14 cellular contexts compared by ENCODE assay signal in genomic region chr6:44115866-44116265, GRCh38. TPM values are rescaled to one million over a fixed set of nuclear protein-coding genes. Genes with fewer than 3 reads are reported as not detected.
DNase-seq lines count a peak whose midpoint lies in the region; ATAC-seq and TF ChIP-seq lines count a peak whose summit lies in the region.
"Had no signal": no experiment of that assay in that cellular context is flagged by ENCODE, and none has a peak within 500 bp of the region (broad histone marks: within the 10 kb centered on the region; RNA-seq: fewer than 3 reads in every experiment).

No MANE protein-coding gene starts in this region.

- WGBS in heart right ventricle, 2 donors, result 70 to 72% methylated on average over 5 of the region's 5 CpGs

- H4K20me1 ChIP-seq in fibroblast of lung (ENCODE audit: control insufficient read depth, extremely low read depth, insufficient read depth, low read length), result no peaks in the 10 kb centered on the region

- peaks cover 47% of the 10 kb centered on the region for H3K4me1 Mint-ChIP-seq in T-helper 17 cell

- no peak overlapping the region for H2AFZ ChIP-seq in fibroblast of lung (ENCODE audit: low read length)

- H3K27ac Mint-ChIP-seq in T-helper 17 cell, result peak overlapping the region; percentile 85
- no peak overlapping the region for H3K27ac Mint-ChIP-seq in activated naive CD4-positive, alpha-beta T cell treated with anti-CD3 and anti-CD28 coated beads, Interleukin-2, amount 50 U/mL, for 72 hours

- H3K27ac ChIP-seq in fibroblast of lung (ENCODE audit: insufficient read depth, low read length) (peak overlapping the region; percentile 66), heart right ventricle (no peak overlapping the region)
- H3K27ac ChIP-seq: Peyer's patch had no signal

- no peaks in the 10 kb centered on the region for H3K9me3 ChIP-seq in T-helper 17 cell (ENCODE audit: control insufficient read depth, low read length, poor library complexity, severe bottlenecking)
- no peaks in the 10 kb centered on the region for H3K9me3 ChIP-seq in fibroblast of lung (ENCODE audit: control insufficient read depth, insufficient read depth, low read depth, low read length)
- H3K9me3 ChIP-seq in skeletal muscle satellite cell (replicated peaks; ENCODE audit: low read length), result no peaks in the 10 kb centered on the region
- no peaks in the 10 kb centered on the region for H3K9me3 ChIP-seq in heart right ventricle
- no peaks in the 10 kb centered on the region for H3K9me3 ChIP-seq in HAP-1
- H3K9me3 ChIP-seq: Peyer's patch had no signal

- in situ Hi-C loops in HAP-1 (cut with MboI; ENCODE audit: low sequenced_read_pairs), result no loop called here

- intact Hi-C loops in heart right ventricle (cut with DNase I), result no loop called here

- H3K36me3 Mint-ChIP-seq in T-helper 17 cell (ENCODE audit: low read depth), result peaks cover 16% of the 10 kb centered on the region
- no peaks in the 10 kb centered on the region for H3K36me3 Mint-ChIP-seq in activated naive CD4-positive, alpha-beta T cell treated with anti-CD3 and anti-CD28 coated beads, Interleukin-2, amount 50 U/mL, for 72 hours

- H3K9ac ChIP-seq in fibroblast of lung (ENCODE audit: insufficient read depth, low read length) (no peak overlapping the region), skeletal muscle satellite cell (ENCODE audit: low read depth, low read length) (peak overlapping the region; percentile 65)

- H3K9me3 Mint-ChIP-seq in activated naive CD4-positive, alpha-beta T cell treated with anti-CD3 and anti-CD28 coated beads, Interleukin-2, amount 50 U/mL, for 72 hours, result no peaks in the 10 kb centered on the region
- H3K9me3 Mint-ChIP-seq: stimulated activated naive CD8-positive, alpha-beta T cell treated with anti-CD3 and anti-CD28 coated beads, Interleukin-15, Interleukin-2, amounts not matched to agents 100 ng/mL and 50 ng/mL, for 24 hours had no signal

- H3K27me3 ChIP-seq in fibroblast of lung (ENCODE audit: control insufficient read depth, insufficient read depth, low read length), result no peaks in the 10 kb centered on the region
- no peaks in the 10 kb centered on the region for H3K27me3 ChIP-seq in skeletal muscle satellite cell (ENCODE audit: control insufficient read depth, insufficient read depth, low read length)
- H3K27me3 ChIP-seq in heart right ventricle, result no peaks in the 10 kb centered on the region
- no peaks in the 10 kb centered on the region for H3K27me3 ChIP-seq in HAP-1 (ENCODE audit: low read depth)
- H3K27me3 ChIP-seq: Peyer's patch had no signal

- DNase-seq in H4 (ENCODE audit: low spot score) (peak; percentile 74), T-helper 17 cell (no peak), fibroblast of lung (ENCODE audit: low read depth in 2 of 2) (peak in 1 of 2 donors; percentile 88), heart right ventricle (no peak), HAP-1 (ENCODE audit: low spot score in 2 of 2) (no peak)
- DNase-seq in activated naive CD4-positive, alpha-beta T cell treated with anti-CD3 and anti-CD28 coated beads, Interleukin-2, amount 50 U/mL, for 72 hours (ENCODE audit: low spot score in 2 of 2), result no peak
- DNase-seq: left cardiac atrium, NCI-H345, occipital lobe, Peyer's patch had no signal

- H3K4me3 Mint-ChIP-seq in T-helper 17 cell, result no peak overlapping the region
- H3K4me3 Mint-ChIP-seq: stimulated activated naive CD8-positive, alpha-beta T cell treated with anti-CD3 and anti-CD28 coated beads, Interleukin-15, Interleukin-2, amounts not matched to agents 100 ng/mL and 50 ng/mL, for 24 hours had no signal

- ATAC-seq in T-helper 17 cell, result no peak
- ATAC-seq in activated naive CD4-positive, alpha-beta T cell treated with anti-CD3 and anti-CD28 coated beads, Interleukin-2, amount 50 U/mL, for 72 hours, result no peak
- ATAC-seq in heart right ventricle, result no peak
- no peak for ATAC-seq in GM19455 (IDR thresholded peaks at IDR 0.05; ENCODE audit: unreplicated experiment)
- ATAC-seq: left cardiac atrium had no signal

- H3K4me2 ChIP-seq in fibroblast of lung (ENCODE audit: extremely low read depth, insufficient read depth, low read length) (peak overlapping the region; percentile 23), skeletal muscle satellite cell (ENCODE audit: low read length) (peak overlapping the region; percentile 77)

- H3K36me3 ChIP-seq in fibroblast of lung (ENCODE audit: control insufficient read depth, insufficient read depth, low read length), result peaks cover 15% of the 10 kb centered on the region
- peaks cover 28% of the 10 kb centered on the region for H3K36me3 ChIP-seq in skeletal muscle satellite cell (ENCODE audit: insufficient read depth, low read length)
- peaks cover 0 to 55% (median 16%) of the 10 kb centered on the region in 9 donors for H3K36me3 ChIP-seq in heart right ventricle
- H3K36me3 ChIP-seq in HAP-1 (replicated peaks), result peaks cover 50% of the 10 kb centered on the region

- peaks cover 53% of the 10 kb centered on the region for H3K79me2 ChIP-seq in fibroblast of lung (ENCODE audit: control insufficient read depth, insufficient read depth, low read length)

- H3K4me3 ChIP-seq in fibroblast of lung (replicated peaks in 1 of 4; ENCODE audit: control extremely low read depth in 1 of 4, insufficient read depth in 1 of 4, low read depth in 3 of 4, low read length in 4 of 4) (no peak overlapping the region), skeletal muscle satellite cell (ENCODE audit: low read length) (peak overlapping the region; percentile 55), heart right ventricle (no peak overlapping the region), HAP-1 (no peak overlapping the region)
- H3K4me3 ChIP-seq: Peyer's patch had no signal

- H3K4me1 ChIP-seq in fibroblast of lung (ENCODE audit: control insufficient read depth, extremely low read depth, insufficient read depth, low read length), result peaks cover 18% of the 10 kb centered on the region
- H3K4me1 ChIP-seq in skeletal muscle satellite cell (ENCODE audit: control insufficient read depth, insufficient read depth, low read length), result peaks cover 54% of the 10 kb centered on the region
- H3K4me1 ChIP-seq in heart right ventricle, result peaks cover 2 to 63% (median 36%) of the 10 kb centered on the region in 9 donors
- peaks cover under 1% of the 10 kb centered on the region; the same call in 1 of the 2 replicates for H3K4me1 ChIP-seq in HAP-1

- no peak for TF ChIP-seq CTCF in fibroblast of lung (conservative IDR thresholded peaks at IDR 0.05 in 1 of 2, IDR thresholded peaks at IDR 0.05 in 1 of 2; ENCODE audit: low read depth in 1 of 2, low read length in 2 of 2)
- TF ChIP-seq CTCF in heart right ventricle (IDR thresholded peaks at IDR 0.05), result no peak

- no peaks in the 10 kb centered on the region for H3K27me3 Mint-ChIP-seq in T-helper 17 cell
- H3K27me3 Mint-ChIP-seq: stimulated activated naive CD8-positive, alpha-beta T cell treated with anti-CD3 and anti-CD28 coated beads, Interleukin-15, Interleukin-2, amounts not matched to agents 100 ng/mL and 50 ng/mL, for 24 hours had no signal

RNA-seq across cellular contexts. Expression of gene MRPL14, which starts 11.4 kb away (rescaled TPM):
- 136 and 145 TPM in 2 replicates for total RNA-seq in H4 (2014; rRNA removed; shearing (Covaris generic))
- total RNA-seq in T-helper 17 cell (10 to 100 TPM; 13.2 to 13.7 TPM), fibroblast of lung (53.7 and 60.6 TPM in 2 replicates), heart right ventricle (10 to 100 TPM; 35.1 to 51.5 (median 41.4) TPM)
- polyA plus RNA-seq in fibroblast of lung (36.2 and 51.9 TPM in 2 replicates), heart right ventricle (10 to 100 TPM; 29.9 to 89.7 TPM)
- 64.9 and 96.3 TPM in 2 replicates for polyA plus RNA-seq in fibroblast of lung (2012)
- 13.2 and 13.9 TPM in 2 replicates for polyA minus RNA-seq in fibroblast of lung (ENCODE audit: low replicate concordance)
- total RNA-seq in skeletal muscle satellite cell (2012; rRNA removed), result 50.2 and 58.1 TPM in 2 replicates
- 10 to 100 TPM; 31.9 to 54.3 TPM for total RNA-seq in activated naive CD4-positive, alpha-beta T cell treated with anti-CD3 and anti-CD28 coated beads, Interleukin-2, amount 50 U/mL, for 72 hours

RNA-seq across cellular contexts. Expression of gene TMEM63B, which starts 11.5 kb away (rescaled TPM):
- 15.8 and 28.6 TPM in 2 replicates for total RNA-seq in H4 (2014; rRNA removed; shearing (Covaris generic))
- total RNA-seq in T-helper 17 cell (10 to 100 TPM; 25.6 to 27.1 TPM), fibroblast of lung (22.9 and 42.1 TPM in 2 replicates), heart right ventricle (10 to 100 TPM; 32.2 to 67.1 (median 37.6) TPM)
- polyA plus RNA-seq in fibroblast of lung (32.2 and 47.6 TPM in 2 replicates), heart right ventricle (10 to 100 TPM; 20.3 to 37.4 TPM)
- polyA plus RNA-seq in fibroblast of lung (2012), result 22.8 and 29.5 TPM in 2 replicates
- polyA minus RNA-seq in fibroblast of lung (ENCODE audit: low replicate concordance), result 126 and 162 TPM in 2 replicates
- 17.7 and 25.1 TPM in 2 replicates for total RNA-seq in skeletal muscle satellite cell (2012; rRNA removed)
- total RNA-seq in activated naive CD4-positive, alpha-beta T cell treated with anti-CD3 and anti-CD28 coated beads, Interleukin-2, amount 50 U/mL, for 72 hours, result 10 to 100 TPM; 12.4 TPM

RNA-seq across cellular contexts. Expression of gene CAPN11, which starts 42.8 kb away (rescaled TPM):
- not detected in 2 replicates for total RNA-seq in H4 (2014; rRNA removed; shearing (Covaris generic))
- total RNA-seq in T-helper 17 cell (1 to 10 TPM in 1 of 2 donors, under 1 TPM in 1; 0.26 to 1.0 TPM), fibroblast of lung (not detected in 2 replicates), heart right ventricle (under 1 TPM in 6 of 10 donors, not detected in 4; 0.09 to 0.72 (median 0.24) TPM)
- polyA plus RNA-seq in fibroblast of lung (not detected in 2 replicates), heart right ventricle (under 1 TPM; 0.32 to 0.37 TPM)
- polyA plus RNA-seq in fibroblast of lung (2012), result 0.07 TPM in 1 of 2 replicates, not detected in the other
- polyA minus RNA-seq in fibroblast of lung (ENCODE audit: low replicate concordance), result 0.44 TPM in 1 of 2 replicates, not detected in the other
- total RNA-seq in skeletal muscle satellite cell (2012; rRNA removed), result 0.22 TPM in 1 of 2 replicates, not detected in the other
- total RNA-seq in activated naive CD4-positive, alpha-beta T cell treated with anti-CD3 and anti-CD28 coated beads, Interleukin-2, amount 50 U/mL, for 72 hours, result under 1 TPM; 0.23 to 0.32 TPM
- total RNA-seq: fibroblast of villous mesenchyme, occipital lobe had no signal
